Comparison of ENCODE assay signal across 8 cellular contexts in genomic region chr10:6202684-6203330, GRCh38. TPM values are rescaled to one million over a fixed set of nuclear protein-coding genes. Genes with fewer than 3 reads are reported as not detected.
DNase-seq lines count a peak whose midpoint lies in the region; ATAC-seq and TF ChIP-seq lines count a peak whose summit lies in the region.

Gene PFKFB3, plus strand, starts transcription at chr10:6202932. Its CDS starts 329 bp downstream, at chr10:6203261.

- H3K79me2 ChIP-seq in ACC112 (ENCODE audit: control insufficient read depth, insufficient read depth, low read length, unreplicated experiment), result peaks cover 25% of the 10 kb centered on the region

- H3K36me3 ChIP-seq in ACC112 (ENCODE audit: insufficient read depth, low read length) (no peaks in the 10 kb centered on the region), colonic mucosa (no peaks in the 10 kb centered on the region)

- ATAC-seq in GM18511 (IDR thresholded peaks at IDR 0.05; ENCODE audit: unreplicated experiment) (peak; percentile 79), HG03025 (IDR thresholded peaks at IDR 0.05; ENCODE audit: low FRiP score, unreplicated experiment) (peak; percentile 65), left colon (peak; percentile 86)

- peak within 1 kb of the TSS; percentile 79 to 80 for H3K9ac ChIP-seq in colonic mucosa (ENCODE audit: low read depth in 2 of 2, low read length in 2 of 2)

- TF ChIP-seq CTCF in colonic mucosa (IDR thresholded peaks at IDR 0.05), result peak; percentile 98

- DNase-seq in NCI-H2196 treated with DMSO at 0.1 percent for 48 hours (lab: John Stamatoyannopoulos, UW; ENCODE audit: unreplicated experiment) (peak; percentile 23), colonic mucosa (peak; percentile 94), left colon (peak; percentile 93 to 95)
- peak; percentile 97 for DNase-seq in activated CD4-positive, alpha-beta T cell treated with anti-CD3 and anti-CD28 coated beads for 48 hours
- peak; percentile 95 for DNase-seq in stimulated activated CD4-positive, alpha-beta T cell treated with anti-CD3 and anti-CD28 coated beads, Interleukin-1b, Interleukin-23, amount 100 ng/mL, for 48 hours

- peaks cover 11% of the 10 kb centered on the region for H3K4me1 ChIP-seq in ACC112 (ENCODE audit: control insufficient read depth, insufficient read depth, low read length, unreplicated experiment)
- H3K4me1 ChIP-seq in colonic mucosa, result peaks cover 11% of the 10 kb centered on the region

- H2AFZ ChIP-seq in ACC112 (ENCODE audit: low read length, unreplicated experiment), result peak within 1 kb of the TSS; percentile 71

- H3K4me3 ChIP-seq in ACC112 (ENCODE audit: low read depth, low read length), result peak within 1 kb of the TSS; percentile 94
- H3K4me3 ChIP-seq in colonic mucosa, result peak within 1 kb of the TSS; percentile 75

- intact Hi-C loops in colonic mucosa (cut with DNase I), result loop anchor here (2.0 to 5.0 kb wide), 3 partner anchors 41 to 198 kb away; no protein-coding TSS in a partner anchor
- intact Hi-C loops in left colon (cut with DNase I, micrococcal nuclease), result loop anchor here in 1 of 2 donors (5.0 to 10.0 kb wide), 2 partner anchors 78 to 199 kb away; no protein-coding TSS in a partner anchor

- peak within 1 kb of the TSS; percentile 76 for H3K27ac ChIP-seq in ACC112 (ENCODE audit: low read depth, low read length)
- peak within 1 kb of the TSS; percentile 92 for H3K27ac ChIP-seq in colonic mucosa

- no peaks in the 10 kb centered on the region for H3K9me3 ChIP-seq in colonic mucosa

- H3K27me3 ChIP-seq in ACC112 (ENCODE audit: insufficient read depth, low read length), result no peaks in the 10 kb centered on the region
- H3K27me3 ChIP-seq in colonic mucosa, result no peaks in the 10 kb centered on the region

RNA-seq across cellular contexts. Expression of gene PFKFB3, which starts in this region (rescaled TPM):
- total RNA-seq in colonic mucosa, result 10 to 100 TPM; 23.4 to 70.7 TPM
- 10 to 100 TPM; 19.1 to 20.2 TPM for total RNA-seq in left colon

Comparison
In these comparisons a context has a peak if more than half of its experiments do, and no peak if none do; other contexts are left out.
1. Peak in every context shown above with its lines: DNase-seq, ATAC-seq, H3K4me3 ChIP-seq and H3K27ac ChIP-seq.
2. DNase-seq: peak in every context shown above with its lines; median percentile 97 in activated CD4-positive, alpha-beta T cell treated with anti-CD3 and anti-CD28 coated beads for 48 hours; 95 in stimulated activated CD4-positive, alpha-beta T cell treated with anti-CD3 and anti-CD28 coated beads, Interleukin-1b, Interleukin-23, amount 100 ng/mL, for 48 hours; 94 in colonic mucosa; 94 in left colon; 23 in NCI-H2196 treated with DMSO at 0.1 percent for 48 hours.